Comparison of ENCODE assay signal across 1 cellular context in the genomic region with DNA sequence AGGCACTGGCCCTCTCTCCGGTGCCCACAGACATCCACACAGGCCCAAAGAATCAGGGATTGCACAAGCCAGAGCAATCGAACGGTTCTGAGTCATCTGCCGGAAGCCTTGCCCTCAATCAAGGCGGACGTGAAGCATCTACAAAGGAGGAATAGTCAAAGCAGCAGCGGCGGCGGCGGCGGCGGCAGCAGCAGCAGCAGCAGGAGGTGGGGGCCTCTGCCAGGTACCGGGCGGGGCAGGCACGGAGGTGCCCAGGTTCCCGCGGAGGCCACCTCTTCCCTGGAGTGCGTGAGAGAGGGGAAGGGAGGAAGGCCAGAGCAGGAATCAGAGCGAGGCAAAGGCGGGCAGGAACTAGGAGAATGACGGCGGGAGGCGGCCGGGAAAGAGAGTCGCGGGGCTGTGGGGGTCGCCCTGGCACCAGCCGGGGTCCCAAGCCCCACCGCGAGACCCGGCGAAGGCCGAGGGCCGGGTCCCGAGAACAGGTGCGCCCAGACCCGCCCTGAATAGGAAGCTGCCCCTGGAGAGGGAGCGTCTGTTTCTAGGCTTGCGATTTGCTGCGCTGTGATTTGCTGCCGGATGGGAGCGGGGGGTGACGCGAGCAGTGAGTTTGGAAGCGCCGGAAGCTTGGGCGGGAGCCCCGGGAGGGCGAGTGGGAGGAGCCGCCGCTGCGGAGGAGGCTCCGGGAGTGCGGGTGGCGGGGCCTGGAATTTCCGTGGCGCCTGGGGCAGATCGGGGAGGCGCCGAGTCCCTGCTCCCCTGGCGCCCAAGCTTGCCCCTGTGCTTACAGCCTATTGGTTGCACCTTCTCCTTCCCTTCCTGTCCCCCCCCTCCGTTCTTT.
TF ChIP-seq lines count a peak whose summit lies in the region.

A gene with protein sequence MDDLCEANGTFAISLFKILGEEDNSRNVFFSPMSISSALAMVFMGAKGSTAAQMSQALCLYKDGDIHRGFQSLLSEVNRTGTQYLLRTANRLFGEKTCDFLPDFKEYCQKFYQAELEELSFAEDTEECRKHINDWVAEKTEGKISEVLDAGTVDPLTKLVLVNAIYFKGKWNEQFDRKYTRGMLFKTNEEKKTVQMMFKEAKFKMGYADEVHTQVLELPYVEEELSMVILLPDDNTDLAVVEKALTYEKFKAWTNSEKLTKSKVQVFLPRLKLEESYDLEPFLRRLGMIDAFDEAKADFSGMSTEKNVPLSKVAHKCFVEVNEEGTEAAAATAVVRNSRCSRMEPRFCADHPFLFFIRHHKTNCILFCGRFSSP (plus strand): TSS at position 117 of the 838 bp plus-strand sequence. CDS start 8,228 bp downstream, outside the sequence.

TF ChIP-seq in HepG2, 621 proteins besides CTCF, POLR2A, EP300 and RAD21 (continued from another document and continues in another):
- TF ChIP-seq, protein P1, sequence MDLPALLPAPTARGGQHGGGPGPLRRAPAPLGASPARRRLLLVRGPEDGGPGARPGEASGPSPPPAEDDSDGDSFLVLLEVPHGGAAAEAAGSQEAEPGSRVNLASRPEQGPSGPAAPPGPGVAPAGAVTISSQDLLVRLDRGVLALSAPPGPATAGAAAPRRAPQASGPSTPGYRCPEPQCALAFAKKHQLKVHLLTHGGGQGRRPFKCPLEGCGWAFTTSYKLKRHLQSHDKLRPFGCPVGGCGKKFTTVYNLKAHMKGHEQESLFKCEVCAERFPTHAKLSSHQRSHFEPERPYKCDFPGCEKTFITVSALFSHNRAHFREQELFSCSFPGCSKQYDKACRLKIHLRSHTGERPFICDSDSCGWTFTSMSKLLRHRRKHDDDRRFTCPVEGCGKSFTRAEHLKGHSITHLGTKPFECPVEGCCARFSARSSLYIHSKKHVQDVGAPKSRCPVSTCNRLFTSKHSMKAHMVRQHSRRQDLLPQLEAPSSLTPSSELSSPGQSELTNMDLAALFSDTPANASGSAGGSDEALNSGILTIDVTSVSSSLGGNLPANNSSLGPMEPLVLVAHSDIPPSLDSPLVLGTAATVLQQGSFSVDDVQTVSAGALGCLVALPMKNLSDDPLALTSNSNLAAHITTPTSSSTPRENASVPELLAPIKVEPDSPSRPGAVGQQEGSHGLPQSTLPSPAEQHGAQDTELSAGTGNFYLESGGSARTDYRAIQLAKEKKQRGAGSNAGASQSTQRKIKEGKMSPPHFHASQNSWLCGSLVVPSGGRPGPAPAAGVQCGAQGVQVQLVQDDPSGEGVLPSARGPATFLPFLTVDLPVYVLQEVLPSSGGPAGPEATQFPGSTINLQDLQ (CRISPR knock-in tag; IDR thresholded peaks at IDR 0.05), result no peak; the same call in 1 of the 2 replicates
- peak; percentile 54; the same call in 1 of the 2 replicates for TF ChIP-seq ZFP90 (CRISPR knock-in tag; IDR thresholded peaks at IDR 0.05; ENCODE audit: borderline replicate concordance)
- no peak for TF ChIP-seq TCF7L2 (IDR thresholded peaks at IDR 0.05; ENCODE audit: low read depth, low read length)
- TF ChIP-seq ETV5 (CRISPR knock-in tag; IDR thresholded peaks at IDR 0.05; ENCODE audit: borderline replicate concordance), result peak; percentile 92
- TF ChIP-seq ZNF749 (CRISPR knock-in tag; IDR thresholded peaks at IDR 0.05; ENCODE audit: borderline replicate concordance), result no peak
- TF ChIP-seq, protein P2, sequence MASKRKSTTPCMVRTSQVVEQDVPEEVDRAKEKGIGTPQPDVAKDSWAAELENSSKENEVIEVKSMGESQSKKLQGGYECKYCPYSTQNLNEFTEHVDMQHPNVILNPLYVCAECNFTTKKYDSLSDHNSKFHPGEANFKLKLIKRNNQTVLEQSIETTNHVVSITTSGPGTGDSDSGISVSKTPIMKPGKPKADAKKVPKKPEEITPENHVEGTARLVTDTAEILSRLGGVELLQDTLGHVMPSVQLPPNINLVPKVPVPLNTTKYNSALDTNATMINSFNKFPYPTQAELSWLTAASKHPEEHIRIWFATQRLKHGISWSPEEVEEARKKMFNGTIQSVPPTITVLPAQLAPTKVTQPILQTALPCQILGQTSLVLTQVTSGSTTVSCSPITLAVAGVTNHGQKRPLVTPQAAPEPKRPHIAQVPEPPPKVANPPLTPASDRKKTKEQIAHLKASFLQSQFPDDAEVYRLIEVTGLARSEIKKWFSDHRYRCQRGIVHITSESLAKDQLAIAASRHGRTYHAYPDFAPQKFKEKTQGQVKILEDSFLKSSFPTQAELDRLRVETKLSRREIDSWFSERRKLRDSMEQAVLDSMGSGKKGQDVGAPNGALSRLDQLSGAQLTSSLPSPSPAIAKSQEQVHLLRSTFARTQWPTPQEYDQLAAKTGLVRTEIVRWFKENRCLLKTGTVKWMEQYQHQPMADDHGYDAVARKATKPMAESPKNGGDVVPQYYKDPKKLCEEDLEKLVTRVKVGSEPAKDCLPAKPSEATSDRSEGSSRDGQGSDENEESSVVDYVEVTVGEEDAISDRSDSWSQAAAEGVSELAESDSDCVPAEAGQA (IDR thresholded peaks at IDR 0.05; ENCODE audit: low read depth), result no peak
- TF ChIP-seq, protein P2 (CRISPR knock-in tag; IDR thresholded peaks at IDR 0.05; ENCODE audit: borderline replicate concordance), result no peak
- TF ChIP-seq MXD4 (CRISPR knock-in tag; IDR thresholded peaks at IDR 0.05), result no peak
- TF ChIP-seq ARNT2 (CRISPR knock-in tag; IDR thresholded peaks at IDR 0.05; ENCODE audit: low read depth), result no peak
- TF ChIP-seq, protein P3, sequence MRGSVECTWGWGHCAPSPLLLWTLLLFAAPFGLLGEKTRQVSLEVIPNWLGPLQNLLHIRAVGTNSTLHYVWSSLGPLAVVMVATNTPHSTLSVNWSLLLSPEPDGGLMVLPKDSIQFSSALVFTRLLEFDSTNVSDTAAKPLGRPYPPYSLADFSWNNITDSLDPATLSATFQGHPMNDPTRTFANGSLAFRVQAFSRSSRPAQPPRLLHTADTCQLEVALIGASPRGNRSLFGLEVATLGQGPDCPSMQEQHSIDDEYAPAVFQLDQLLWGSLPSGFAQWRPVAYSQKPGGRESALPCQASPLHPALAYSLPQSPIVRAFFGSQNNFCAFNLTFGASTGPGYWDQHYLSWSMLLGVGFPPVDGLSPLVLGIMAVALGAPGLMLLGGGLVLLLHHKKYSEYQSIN (CRISPR knock-in tag; IDR thresholded peaks at IDR 0.05; ENCODE audit: borderline replicate concordance), result no peak
- no peak for TF ChIP-seq MAFG (CRISPR knock-in tag; IDR thresholded peaks at IDR 0.05)
- no peak for TF ChIP-seq ZNF557 (CRISPR knock-in tag; IDR thresholded peaks at IDR 0.05)
- TF ChIP-seq, protein P4, sequence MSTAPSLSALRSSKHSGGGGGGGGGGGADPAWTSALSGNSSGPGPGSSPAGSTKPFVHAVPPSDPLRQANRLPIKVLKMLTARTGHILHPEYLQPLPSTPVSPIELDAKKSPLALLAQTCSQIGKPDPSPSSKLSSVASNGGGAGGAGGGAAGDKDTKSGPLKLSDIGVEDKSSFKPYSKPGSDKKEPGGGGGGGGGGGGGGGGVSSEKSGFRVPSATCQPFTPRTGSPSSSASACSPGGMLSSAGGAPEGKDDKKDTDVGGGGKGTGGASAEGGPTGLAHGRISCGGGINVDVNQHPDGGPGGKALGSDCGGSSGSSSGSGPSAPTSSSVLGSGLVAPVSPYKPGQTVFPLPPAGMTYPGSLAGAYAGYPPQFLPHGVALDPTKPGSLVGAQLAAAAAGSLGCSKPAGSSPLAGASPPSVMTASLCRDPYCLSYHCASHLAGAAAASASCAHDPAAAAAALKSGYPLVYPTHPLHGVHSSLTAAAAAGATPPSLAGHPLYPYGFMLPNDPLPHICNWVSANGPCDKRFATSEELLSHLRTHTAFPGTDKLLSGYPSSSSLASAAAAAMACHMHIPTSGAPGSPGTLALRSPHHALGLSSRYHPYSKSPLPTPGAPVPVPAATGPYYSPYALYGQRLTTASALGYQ (CRISPR knock-in tag; IDR thresholded peaks at IDR 0.05), result no peak
- TF ChIP-seq, protein P5, sequence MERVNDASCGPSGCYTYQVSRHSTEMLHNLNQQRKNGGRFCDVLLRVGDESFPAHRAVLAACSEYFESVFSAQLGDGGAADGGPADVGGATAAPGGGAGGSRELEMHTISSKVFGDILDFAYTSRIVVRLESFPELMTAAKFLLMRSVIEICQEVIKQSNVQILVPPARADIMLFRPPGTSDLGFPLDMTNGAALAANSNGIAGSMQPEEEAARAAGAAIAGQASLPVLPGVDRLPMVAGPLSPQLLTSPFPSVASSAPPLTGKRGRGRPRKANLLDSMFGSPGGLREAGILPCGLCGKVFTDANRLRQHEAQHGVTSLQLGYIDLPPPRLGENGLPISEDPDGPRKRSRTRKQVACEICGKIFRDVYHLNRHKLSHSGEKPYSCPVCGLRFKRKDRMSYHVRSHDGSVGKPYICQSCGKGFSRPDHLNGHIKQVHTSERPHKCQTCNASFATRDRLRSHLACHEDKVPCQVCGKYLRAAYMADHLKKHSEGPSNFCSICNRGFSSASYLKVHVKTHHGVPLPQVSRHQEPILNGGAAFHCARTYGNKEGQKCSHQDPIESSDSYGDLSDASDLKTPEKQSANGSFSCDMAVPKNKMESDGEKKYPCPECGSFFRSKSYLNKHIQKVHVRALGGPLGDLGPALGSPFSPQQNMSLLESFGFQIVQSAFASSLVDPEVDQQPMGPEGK (CRISPR knock-in tag; IDR thresholded peaks at IDR 0.05), result peak; percentile 64
- TF ChIP-seq, protein P6, sequence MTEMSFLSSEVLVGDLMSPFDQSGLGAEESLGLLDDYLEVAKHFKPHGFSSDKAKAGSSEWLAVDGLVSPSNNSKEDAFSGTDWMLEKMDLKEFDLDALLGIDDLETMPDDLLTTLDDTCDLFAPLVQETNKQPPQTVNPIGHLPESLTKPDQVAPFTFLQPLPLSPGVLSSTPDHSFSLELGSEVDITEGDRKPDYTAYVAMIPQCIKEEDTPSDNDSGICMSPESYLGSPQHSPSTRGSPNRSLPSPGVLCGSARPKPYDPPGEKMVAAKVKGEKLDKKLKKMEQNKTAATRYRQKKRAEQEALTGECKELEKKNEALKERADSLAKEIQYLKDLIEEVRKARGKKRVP (CRISPR knock-in tag; IDR thresholded peaks at IDR 0.05), result peak in 1 of 2 experiments; percentile 57; a peak in 1 of 4 replicates
- peak; percentile 64; the same call in 1 of the 2 replicates for TF ChIP-seq ELF1 (CRISPR knock-in tag; IDR thresholded peaks at IDR 0.05)
- TF ChIP-seq CAMTA2 (CRISPR knock-in tag; IDR thresholded peaks at IDR 0.05; ENCODE audit: borderline replicate concordance), result no peak
- TF ChIP-seq DMAP1 (CRISPR knock-in tag; IDR thresholded peaks at IDR 0.05), result peak; percentile 70; the same call in 1 of the 2 replicates
- TF ChIP-seq ZNF350 (CRISPR knock-in tag; IDR thresholded peaks at IDR 0.05; ENCODE audit: borderline replicate concordance, low read depth), result peak; percentile 76
- TF ChIP-seq ZNF678 (CRISPR knock-in tag; IDR thresholded peaks at IDR 0.05), result peak; percentile 51; the same call in 1 of the 2 replicates
- TF ChIP-seq, protein P7, sequence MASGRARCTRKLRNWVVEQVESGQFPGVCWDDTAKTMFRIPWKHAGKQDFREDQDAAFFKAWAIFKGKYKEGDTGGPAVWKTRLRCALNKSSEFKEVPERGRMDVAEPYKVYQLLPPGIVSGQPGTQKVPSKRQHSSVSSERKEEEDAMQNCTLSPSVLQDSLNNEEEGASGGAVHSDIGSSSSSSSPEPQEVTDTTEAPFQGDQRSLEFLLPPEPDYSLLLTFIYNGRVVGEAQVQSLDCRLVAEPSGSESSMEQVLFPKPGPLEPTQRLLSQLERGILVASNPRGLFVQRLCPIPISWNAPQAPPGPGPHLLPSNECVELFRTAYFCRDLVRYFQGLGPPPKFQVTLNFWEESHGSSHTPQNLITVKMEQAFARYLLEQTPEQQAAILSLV (CRISPR knock-in tag; IDR thresholded peaks at IDR 0.05; ENCODE audit: borderline replicate concordance), result peak; percentile 74; the same call in 1 of the 2 replicates
- TF ChIP-seq HNRNPK (IDR thresholded peaks at IDR 0.05; ENCODE audit: low read depth, low read length, poor library complexity, severe bottlenecking), result peak; percentile 55
- peak; percentile 48 for TF ChIP-seq CREB1 (IDR thresholded peaks at IDR 0.05)
- TF ChIP-seq CREB1 (CRISPR knock-in tag; IDR thresholded peaks at IDR 0.05), result peak; percentile 84
- no peak for TF ChIP-seq KAT2B (IDR thresholded peaks at IDR 0.05; ENCODE audit: borderline replicate concordance, low read depth, low read length)
- peak; percentile 59; the same call in 1 of the 2 replicates for TF ChIP-seq KDM5B (CRISPR knock-in tag; IDR thresholded peaks at IDR 0.05; ENCODE audit: borderline replicate concordance)
- peak; percentile 50; the same call in 1 of the 2 replicates for TF ChIP-seq ZNF607 (CRISPR knock-in tag; IDR thresholded peaks at IDR 0.05; ENCODE audit: borderline replicate concordance)
- no peak for TF ChIP-seq FOXM1 (CRISPR knock-in tag; IDR thresholded peaks at IDR 0.05)
- TF ChIP-seq YY1 (IDR thresholded peaks at IDR 0.05; ENCODE audit: insufficient read depth, insufficient replicate concordance, low read depth, low read length), result no peak
- TF ChIP-seq ZSCAN12 (CRISPR knock-in tag; IDR thresholded peaks at IDR 0.05), result 0 out of 2 replicates have a peak, but pooled peaks have one; percentile 40
